Comparison of ENCODE assay signal across 5 cellular contexts in genomic region chr2:111514138-111514537, GRCh38.
DNase-seq lines count a peak whose midpoint lies in the region; ATAC-seq and TF ChIP-seq lines count a peak whose summit lies in the region.
"Not testable (repeated sequence)": the region's sequence is repeated elsewhere in the genome, so short reads cannot be mapped to it uniquely, and the experiment has no call there.

No MANE protein-coding gene starts in this region.

- CTCF ChIA-PET in activated CD4-positive, alpha-beta T cell treated with anti-CD3 and anti-CD28 coated beads for 36 hours (lab: Charles Lee) = not testable (repeated sequence)

- H3K27ac ChIP-seq in endodermal cell (ENCODE audit: low read depth, low read length) = not testable (repeated sequence)

- not testable (repeated sequence) for H3K27me3 ChIP-seq in endodermal cell (ENCODE audit: control insufficient read depth, insufficient read depth, low read length, poor library complexity, severe bottlenecking)

- not testable (repeated sequence) for H3K27me3 Mint-ChIP-seq in activated CD4-positive, alpha-beta T cell treated with anti-CD3 and anti-CD28 coated beads for 36 hours; activated T-cell treated with anti-CD3 and anti-CD28 coated beads, Interleukin-2, amount 50 U/mL, for 72 hours (ENCODE audit: low read depth); endodermal cell (ENCODE audit: insufficient read depth)

- not testable (repeated sequence) for H3K4me3 Mint-ChIP-seq in activated CD4-positive, alpha-beta T cell treated with anti-CD3 and anti-CD28 coated beads for 36 hours; activated T-cell treated with anti-CD3 and anti-CD28 coated beads, Interleukin-2, amount 50 U/mL, for 72 hours; endodermal cell

- not testable (repeated sequence) for H3K36me3 ChIP-seq in endodermal cell (ENCODE audit: control insufficient read depth, insufficient read depth, low read length)

- not testable (repeated sequence) for H3K9me3 Mint-ChIP-seq in activated CD4-positive, alpha-beta T cell treated with anti-CD3 and anti-CD28 coated beads for 36 hours (ENCODE audit: low read depth); activated T-cell treated with anti-CD3 and anti-CD28 coated beads, Interleukin-2, amount 50 U/mL, for 72 hours; activated naive CD4-positive, alpha-beta T cell treated with anti-CD3 and anti-CD28 coated beads, Interleukin-2, amount 50 U/mL, for 72 hours; endodermal cell

- H3K4me1 ChIP-seq in endodermal cell (ENCODE audit: control insufficient read depth, insufficient read depth, low read length) = not testable (repeated sequence)

- not testable (repeated sequence) for H3K4me1 Mint-ChIP-seq in activated CD4-positive, alpha-beta T cell treated with anti-CD3 and anti-CD28 coated beads for 36 hours; activated T-cell treated with anti-CD3 and anti-CD28 coated beads, Interleukin-2, amount 50 U/mL, for 72 hours (ENCODE audit: low read depth); endodermal cell

- H3K27ac Mint-ChIP-seq in activated CD4-positive, alpha-beta T cell treated with anti-CD3 and anti-CD28 coated beads for 36 hours; activated T-cell treated with anti-CD3 and anti-CD28 coated beads, Interleukin-2, amount 50 U/mL, for 72 hours; activated naive CD4-positive, alpha-beta T cell treated with anti-CD3 and anti-CD28 coated beads, Interleukin-2, amount 50 U/mL, for 72 hours; endodermal cell: not testable (repeated sequence)

- ATAC-seq in activated CD4-positive, alpha-beta T cell treated with anti-CD3 and anti-CD28 coated beads for 36 hours = peak; percentile 80
- ATAC-seq in activated T-cell treated with anti-CD3 and anti-CD28 coated beads, Interleukin-2, amount 50 U/mL, for 72 hours (replicated peaks in 1 of 2) = peak; percentile 44 to 73
- peak; percentile 29 to 65 for ATAC-seq in activated naive CD4-positive, alpha-beta T cell treated with anti-CD3 and anti-CD28 coated beads, Interleukin-2, amount 50 U/mL, for 72 hours
- peak; percentile 37 for ATAC-seq in stimulated activated naive CD8-positive, alpha-beta T cell treated with anti-CD3 and anti-CD28 coated beads, Interleukin-15, Interleukin-2, amounts not matched to agents 100 U/mL and 50 U/mL, for 24 hours

- H3K4me3 ChIP-seq in endodermal cell (ENCODE audit: low read length) = not testable (repeated sequence)

- intact Hi-C loops in activated CD4-positive, alpha-beta T cell treated with anti-CD3 and anti-CD28 coated beads for 36 hours (cut with DNase I, micrococcal nuclease) = not testable (repeated sequence)

- POLR2A ChIA-PET in activated CD4-positive, alpha-beta T cell treated with anti-CD3 and anti-CD28 coated beads for 36 hours (lab: Charles Lee) = not testable (repeated sequence)

- not testable (repeated sequence) for DNase-seq in activated CD4-positive, alpha-beta T cell treated with anti-CD3 and anti-CD28 coated beads for 36 hours; activated T-cell treated with anti-CD3 and anti-CD28 coated beads, Interleukin-2, amount 50 U/mL, for 72 hours; activated naive CD4-positive, alpha-beta T cell treated with anti-CD3 and anti-CD28 coated beads, Interleukin-2, amount 50 U/mL, for 72 hours (ENCODE audit: low spot score in 2 of 2); stimulated activated naive CD8-positive, alpha-beta T cell treated with anti-CD3 and anti-CD28 coated beads, Interleukin-15, Interleukin-2, amounts not matched to agents 100 U/mL and 50 U/mL, for 24 hours
- DNase-seq in endodermal cell = peak; percentile 1

- not testable (repeated sequence) for TF ChIP-seq CTCF in endodermal cell (conservative IDR thresholded peaks at IDR 0.05)

- 100% methylated on average over 2 of the region's 4 CpGs; no CpG with 5 or more reads in 1 of the 2 experiments for WGBS in endodermal cell (ENCODE audit: insufficient coverage in 1 of 2, insufficient read length in 1 of 2), 2 experiments

- not testable (repeated sequence) for H3K36me3 Mint-ChIP-seq in activated CD4-positive, alpha-beta T cell treated with anti-CD3 and anti-CD28 coated beads for 36 hours (ENCODE audit: low read depth); activated T-cell treated with anti-CD3 and anti-CD28 coated beads, Interleukin-2, amount 50 U/mL, for 72 hours (ENCODE audit: insufficient read depth in 2 of 2); activated naive CD4-positive, alpha-beta T cell treated with anti-CD3 and anti-CD28 coated beads, Interleukin-2, amount 50 U/mL, for 72 hours; endodermal cell (ENCODE audit: low read depth)

- H3K9me3 ChIP-seq in endodermal cell (ENCODE audit: control insufficient read depth, low read length) = not testable (repeated sequence)

- not testable (repeated sequence) for H3K9ac ChIP-seq in endodermal cell (ENCODE audit: extremely low read depth, low read length, poor library complexity, severe bottlenecking)
